ENCODE assay signal across 21 cellular contexts in genomic region chr22:19580291-19580890, GRCh38. TPM values are rescaled to one million over a fixed set of nuclear protein-coding genes. Genes with fewer than 3 reads are reported as not detected.
DNase-seq lines count a peak whose midpoint lies in the region; ATAC-seq lines count a peak whose summit lies in the region.
"Had no signal": no experiment of that assay in that cellular context is flagged by ENCODE, and none has a peak within 500 bp of the region (broad histone marks: within the 10 kb centered on the region; RNA-seq: fewer than 3 reads in every experiment).

No MANE protein-coding gene starts in this region.

- H3K27ac ChIP-seq in KOPT-K1 (ENCODE audit: low read depth, low read length, poor library complexity, severe bottlenecking), result peak overlapping the region; percentile 33
- H3K27ac ChIP-seq: A549, WERI-Rb-1 had no signal

- H3K4me1 Mint-ChIP-seq in activated CD4-positive, alpha-beta T cell treated with anti-CD3 and anti-CD28 coated beads, Interleukin-2, amount 10 ng/mL, durations not matched to agents 7 days and 5 days, result peaks cover 45% of the 10 kb centered on the region
- H3K4me1 Mint-ChIP-seq in activated CD8-positive, alpha-beta T cell treated with anti-CD3 and anti-CD28 coated beads, Interleukin-2, amount 10 ng/mL, durations not matched to agents 7 days and 5 days (ENCODE audit: low read depth), result peaks cover 43% of the 10 kb centered on the region
- peaks cover 24 to 41% (median 40%) of the 10 kb centered on the region in 4 donors for H3K4me1 Mint-ChIP-seq in naive thymus-derived CD8-positive, alpha-beta T cell

- POLR2A ChIA-PET in activated CD4-positive, alpha-beta T cell treated with anti-CD3 and anti-CD28 coated beads, Interleukin-2, amount 10 ng/mL, durations not matched to agents 7 days and 5 days (lab: Charles Lee), result no interaction called here
- POLR2A ChIA-PET in activated CD8-positive, alpha-beta T cell treated with anti-CD3 and anti-CD28 coated beads, Interleukin-2, amount 10 ng/mL, durations not matched to agents 7 days and 5 days (lab: Charles Lee), result interaction anchor here (1.3 kb wide), 1 partner anchor 101 kb away, joined by 4 read pairs; the partner anchor contains the start of gene CDC45
- POLR2A ChIA-PET in naive thymus-derived CD8-positive, alpha-beta T cell (lab: Charles Lee), result interaction anchor here (1.3 to 1.6 kb wide), 2 partner anchors 13 to 17 kb away, joined by 6 to 8 read pairs; no protein-coding TSS in a partner anchor

- CTCF ChIA-PET in activated CD4-positive, alpha-beta T cell treated with anti-CD3 and anti-CD28 coated beads, Interleukin-2, amount 10 ng/mL, durations not matched to agents 7 days and 5 days (lab: Charles Lee), result interaction anchor here (0.7 kb wide), 1 partner anchor 15 kb away, joined by 3 read pairs; no protein-coding TSS in a partner anchor
- CTCF ChIA-PET in activated CD8-positive, alpha-beta T cell treated with anti-CD3 and anti-CD28 coated beads, Interleukin-2, amount 10 ng/mL, durations not matched to agents 7 days and 5 days (lab: Charles Lee), result interaction anchor here (1.8 kb wide), 2 partner anchors 26 to 50 kb away, joined by 6 to 7 read pairs; no protein-coding TSS in a partner anchor

- ATAC-seq in activated CD8-positive, alpha-beta T cell treated with anti-CD3 and anti-CD28 coated beads, Interleukin-2, amount 10 ng/mL, durations not matched to agents 7 days and 5 days, result no peak
- ATAC-seq in naive thymus-derived CD8-positive, alpha-beta T cell, result no peak
- ATAC-seq: A549 had no signal

- no peaks in the 10 kb centered on the region for H3K9me3 Mint-ChIP-seq in activated CD4-positive, alpha-beta T cell treated with anti-CD3 and anti-CD28 coated beads, Interleukin-2, amount 10 ng/mL, durations not matched to agents 7 days and 5 days
- no peaks in the 10 kb centered on the region for H3K9me3 Mint-ChIP-seq in activated CD8-positive, alpha-beta T cell treated with anti-CD3 and anti-CD28 coated beads, Interleukin-2, amount 10 ng/mL, durations not matched to agents 7 days and 5 days (ENCODE audit: insufficient read depth)
- H3K9me3 Mint-ChIP-seq in naive thymus-derived CD8-positive, alpha-beta T cell, result no peaks in the 10 kb centered on the region
- H3K9me3 Mint-ChIP-seq: central memory CD8-positive, alpha-beta T cell; H9 had no signal

- peak overlapping the region; percentile 90 for H3K27ac Mint-ChIP-seq in activated CD4-positive, alpha-beta T cell treated with anti-CD3 and anti-CD28 coated beads, Interleukin-2, amount 10 ng/mL, durations not matched to agents 7 days and 5 days
- H3K27ac Mint-ChIP-seq in activated CD8-positive, alpha-beta T cell treated with anti-CD3 and anti-CD28 coated beads, Interleukin-2, amount 10 ng/mL, durations not matched to agents 7 days and 5 days, result peak overlapping the region; percentile 83
- peak overlapping the region in 8 of 10 donors; percentile 0 to 91 (median 80) for H3K27ac Mint-ChIP-seq in naive thymus-derived CD8-positive, alpha-beta T cell
- H3K27ac Mint-ChIP-seq: H9 had no signal

- H3K4me3 Mint-ChIP-seq in activated CD4-positive, alpha-beta T cell treated with anti-CD3 and anti-CD28 coated beads, Interleukin-2, amount 10 ng/mL, durations not matched to agents 7 days and 5 days, result peak overlapping the region; percentile 25
- peak overlapping the region; percentile 3 for H3K4me3 Mint-ChIP-seq in activated CD8-positive, alpha-beta T cell treated with anti-CD3 and anti-CD28 coated beads, Interleukin-2, amount 10 ng/mL, durations not matched to agents 7 days and 5 days
- H3K4me3 Mint-ChIP-seq in naive thymus-derived CD8-positive, alpha-beta T cell, result peak overlapping the region in 7 of 10 donors; percentile 29 to 76 (median 63)
- H3K4me3 Mint-ChIP-seq: central memory CD8-positive, alpha-beta T cell; H9 had no signal

- no peaks in the 10 kb centered on the region for H3K9me3 ChIP-seq in KOPT-K1 (ENCODE audit: insufficient read depth, low read length, poor library complexity, severe bottlenecking)
- H3K9me3 ChIP-seq: A549, right atrium auricular region had no signal

- DNase-seq in activated CD4-positive, alpha-beta T cell treated with anti-CD3 and anti-CD28 coated beads, Interleukin-2, amount 10 ng/mL, durations not matched to agents 7 days and 5 days, result no peak
- DNase-seq in activated CD4-positive, alpha-beta T cell treated with anti-CD3 and anti-CD28 coated beads for 4 hours, result no peak
- no peak for DNase-seq in activated CD8-positive, alpha-beta T cell treated with anti-CD3 and anti-CD28 coated beads, Interleukin-2, amount 10 ng/mL, durations not matched to agents 7 days and 5 days
- no peak for DNase-seq in naive thymus-derived CD8-positive, alpha-beta T cell
- no peak for DNase-seq in cerebellar cortex (ENCODE audit: low spot score)
- DNase-seq in NCI-H1105 (lab: John Stamatoyannopoulos, UW), result no peak
- DNase-seq in EL, result no peak
- DNase-seq: foreskin melanocyte; H9; NCI-H1417 treated with DMSO at 0.1 percent for 48 hours; NCI-H2107; stimulated activated CD4-positive, alpha-beta T cell treated with anti-CD3 and anti-CD28 coated beads, Interleukin-12 subunit alpha, Interleukin-12 subunit beta, amount 100 ng/mL, for 4 hours; SW 1271; WERI-Rb-1 had no signal

- H3K36me3 Mint-ChIP-seq in activated CD4-positive, alpha-beta T cell treated with anti-CD3 and anti-CD28 coated beads, Interleukin-2, amount 10 ng/mL, durations not matched to agents 7 days and 5 days (ENCODE audit: low read depth), result no peaks in the 10 kb centered on the region
- H3K36me3 Mint-ChIP-seq in activated CD8-positive, alpha-beta T cell treated with anti-CD3 and anti-CD28 coated beads, Interleukin-2, amount 10 ng/mL, durations not matched to agents 7 days and 5 days (ENCODE audit: low read depth), result no peaks in the 10 kb centered on the region
- H3K36me3 Mint-ChIP-seq in naive thymus-derived CD8-positive, alpha-beta T cell, result no peaks in the 10 kb centered on the region

- no peaks in the 10 kb centered on the region for H3K27me3 Mint-ChIP-seq in activated CD4-positive, alpha-beta T cell treated with anti-CD3 and anti-CD28 coated beads, Interleukin-2, amount 10 ng/mL, durations not matched to agents 7 days and 5 days
- H3K27me3 Mint-ChIP-seq in activated CD8-positive, alpha-beta T cell treated with anti-CD3 and anti-CD28 coated beads, Interleukin-2, amount 10 ng/mL, durations not matched to agents 7 days and 5 days (ENCODE audit: low read depth), result no peaks in the 10 kb centered on the region
- H3K27me3 Mint-ChIP-seq in naive thymus-derived CD8-positive, alpha-beta T cell, result peaks cover 0 to 3% (median 0%) of the 10 kb centered on the region in 5 donors

- H3K36me3 ChIP-seq in KOPT-K1 (ENCODE audit: insufficient read depth, low read length), result no peaks in the 10 kb centered on the region
- H3K36me3 ChIP-seq: right atrium auricular region, WERI-Rb-1 had no signal

RNA-seq across cellular contexts. Expression of gene CLDN5, which starts 56.2 kb away (rescaled TPM):
- total RNA-seq in activated CD4-positive, alpha-beta T cell treated with anti-CD3 and anti-CD28 coated beads, Interleukin-2, amount 10 ng/mL, durations not matched to agents 7 days and 5 days, result under 1 TPM; 0.25 to 0.40 TPM
- total RNA-seq in activated CD8-positive, alpha-beta T cell treated with anti-CD3 and anti-CD28 coated beads, Interleukin-2, amount 10 ng/mL, durations not matched to agents 7 days and 5 days, result not detected
- total RNA-seq in naive thymus-derived CD8-positive, alpha-beta T cell, result not detected
- under 1 TPM in 2 of 3 donors, not detected in 1; 0.11 to 0.22 TPM for polyA plus RNA-seq in naive thymus-derived CD8-positive, alpha-beta T cell
- total RNA-seq: astrocyte, NCI-H460, osteocyte had no signal
- polyA plus RNA-seq: A549 had no signal

Comparison
In these comparisons a context has a peak if more than half of its experiments do, and no peak if none do; other contexts are left out.
1. H3K4me3 Mint-ChIP-seq: peak in every context shown above with its lines; median percentile 63 in naive thymus-derived CD8-positive, alpha-beta T cell; 25 in activated CD4-positive, alpha-beta T cell treated with anti-CD3 and anti-CD28 coated beads, Interleukin-2, amount 10 ng/mL, durations not matched to agents 7 days and 5 days; 3 in activated CD8-positive, alpha-beta T cell treated with anti-CD3 and anti-CD28 coated beads, Interleukin-2, amount 10 ng/mL, durations not matched to agents 7 days and 5 days.